In the genomic region with DNA sequence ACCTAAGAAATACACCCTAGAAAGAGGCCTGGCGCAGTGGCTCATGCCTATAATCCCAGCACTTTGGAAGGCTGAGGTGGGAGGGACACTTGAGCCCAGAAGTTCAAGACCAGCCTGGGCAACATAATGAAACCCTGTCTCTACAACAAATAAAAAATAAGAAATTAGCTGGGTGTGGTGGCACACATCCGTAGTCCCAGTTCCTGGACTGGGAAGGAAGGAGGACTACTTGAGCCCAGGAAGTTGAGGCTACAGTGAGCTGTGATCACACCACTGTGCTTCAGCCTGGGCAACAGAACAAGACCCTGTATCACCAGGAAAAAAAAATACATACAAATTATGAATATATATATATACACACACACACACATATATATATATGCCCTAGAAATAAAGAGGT, we compare ENCODE assay signal across 33 cellular contexts.
"Had no signal": no experiment of that assay in that cellular context is flagged by ENCODE, and none has a peak within 500 bp of the region (broad histone marks: within the 10 kb centered on the region; RNA-seq: fewer than 3 reads in every experiment).

No MANE protein-coding gene starts in this region.

- H3K27ac Mint-ChIP-seq: activated CD8-positive, alpha-beta memory T cell treated with anti-CD3 and anti-CD28 coated beads, Interleukin-2, amount 10 ng/mL, durations not matched to agents 7 days and 5 days; activated CD8-positive, alpha-beta T cell treated with anti-CD3 and anti-CD28 coated beads for 36 hours; activated naive CD4-positive, alpha-beta T cell treated with anti-CD3 and anti-CD28 coated beads for 36 hours; activated naive CD8-positive, alpha-beta T cell treated with anti-CD3 and anti-CD28 coated beads for 36 hours; activated naive CD8-positive, alpha-beta T cell treated with anti-CD3 and anti-CD28 coated beads, Interleukin-2, amount 50 U/mL, for 24 hours; activated T-helper 1 cell treated with anti-CD3 and anti-CD28 coated beads, Interleukin-12 subunit alpha, Interleukin-12 subunit beta, Interleukin-2, Interleukin-4 antibody, amounts not matched to agents 30 ng/mL and 10 ng/mL and 1 ng/mL, durations not matched to agents 14 hours and 24 hours and 36 hours had no signal

- ATAC-seq: activated CD4-positive, CD25-positive, alpha-beta regulatory T cell treated with anti-CD3 and anti-CD28 coated beads, Interleukin-2, amount 50 U/mL, for 24 hours; activated CD8-positive, alpha-beta memory T cell treated with anti-CD3 and anti-CD28 coated beads, Interleukin-2, amount 10 ng/mL, durations not matched to agents 7 days and 5 days; activated CD8-positive, alpha-beta T cell treated with anti-CD3 and anti-CD28 coated beads for 36 hours; activated naive CD8-positive, alpha-beta T cell treated with anti-CD3 and anti-CD28 coated beads, Interleukin-2, amount 50 U/mL, for 24 hours; body of pancreas; gastroesophageal sphincter; T-cell had no signal

- H3K27me3 ChIP-seq: adrenal gland, body of pancreas, esophagus squamous epithelium, gastroesophageal sphincter had no signal

- H3K4me1 ChIP-seq: body of pancreas had no signal

- H3K4me3 Mint-ChIP-seq: activated B cell treated with CpG ODN at 0.5 μM for 24 hours; activated CD8-positive, alpha-beta memory T cell treated with anti-CD3 and anti-CD28 coated beads, Interleukin-2, amount 10 ng/mL, durations not matched to agents 7 days and 5 days; activated CD8-positive, alpha-beta T cell treated with anti-CD3 and anti-CD28 coated beads for 36 hours; activated naive CD4-positive, alpha-beta T cell treated with anti-CD3 and anti-CD28 coated beads for 36 hours; activated naive CD4-positive, alpha-beta T cell treated with anti-CD3 and anti-CD28 coated beads, Interleukin-2, amount 50 U/mL, for 24 hours; activated naive CD8-positive, alpha-beta T cell treated with anti-CD3 and anti-CD28 coated beads for 36 hours; activated naive CD8-positive, alpha-beta T cell treated with anti-CD3 and anti-CD28 coated beads, Interleukin-2, amount 50 U/mL, for 24 hours; activated T-helper 1 cell treated with anti-CD3 and anti-CD28 coated beads, Interleukin-12 subunit alpha, Interleukin-12 subunit beta, Interleukin-2, Interleukin-4 antibody, amounts not matched to agents 30 ng/mL and 10 ng/mL and 1 ng/mL, durations not matched to agents 14 hours and 24 hours and 36 hours had no signal

- H3K9me3 ChIP-seq: adrenal gland, body of pancreas, esophagus squamous epithelium, gastroesophageal sphincter had no signal

- DNase-seq: activated B cell treated with CpG ODN at 0.5 μM for 24 hours; activated CD4-positive, alpha-beta T cell treated with anti-CD3 and anti-CD28 coated beads for 48 hours; activated CD4-positive, alpha-beta T cell treated with anti-CD3 and anti-CD28 coated beads, Interleukin-2, amount 50 U/mL, for 1 hour; activated CD4-positive, alpha-beta T cell treated with anti-CD3 and anti-CD28 coated beads, Interleukin-2, amount 50 U/mL, for 48 hours; activated CD8-positive, alpha-beta memory T cell treated with anti-CD3 and anti-CD28 coated beads, Interleukin-2, amount 10 ng/mL, durations not matched to agents 7 days and 5 days; activated CD8-positive, alpha-beta memory T cell treated with anti-CD3 and anti-CD28 coated beads, Interleukin-2, amount 50 U/mL, for 4 hours; activated CD8-positive, alpha-beta T cell treated with anti-CD3 and anti-CD28 coated beads for 36 hours; activated effector memory CD4-positive, alpha-beta T cell treated with anti-CD3 and anti-CD28 coated beads, Interleukin-2, amount 50 U/mL, for 16 hours; activated naive CD4-positive, alpha-beta T cell treated with anti-CD3 and anti-CD28 coated beads for 36 hours; activated naive CD8-positive, alpha-beta T cell treated with anti-CD3 and anti-CD28 coated beads for 36 hours; activated naive CD8-positive, alpha-beta T cell treated with anti-CD3 and anti-CD28 coated beads, Interleukin-2, amount 50 U/mL, for 24 hours; activated T-cell treated with anti-CD3 and anti-CD28 coated beads, Interleukin-2, amount 50 U/mL, for 1 hour; activated T-cell treated with anti-CD3 and anti-CD28 coated beads, Interleukin-2, amount 50 U/mL, for 48 hours; adrenal gland; amygdala; aorta; body of pancreas; caudate nucleus; cortex of kidney; effector CD8-positive, alpha-beta T cell; esophagus squamous epithelium; foreskin melanocyte; head of caudate nucleus; T-cell; T-helper 9 cell; WERI-Rb-1 had no signal

- H3K9me3 Mint-ChIP-seq: activated B cell treated with CpG ODN at 0.5 μM for 24 hours; activated CD8-positive, alpha-beta T cell treated with anti-CD3 and anti-CD28 coated beads for 36 hours; activated naive CD4-positive, alpha-beta T cell treated with anti-CD3 and anti-CD28 coated beads for 36 hours; activated naive CD4-positive, alpha-beta T cell treated with anti-CD3 and anti-CD28 coated beads, Interleukin-2, amount 50 U/mL, for 24 hours; activated naive CD8-positive, alpha-beta T cell treated with anti-CD3 and anti-CD28 coated beads for 36 hours; activated naive CD8-positive, alpha-beta T cell treated with anti-CD3 and anti-CD28 coated beads, Interleukin-2, amount 50 U/mL, for 24 hours; activated T-helper 1 cell treated with anti-CD3 and anti-CD28 coated beads, Interleukin-12 subunit alpha, Interleukin-12 subunit beta, Interleukin-2, Interleukin-4 antibody, amounts not matched to agents 30 ng/mL and 10 ng/mL and 1 ng/mL, durations not matched to agents 14 hours and 24 hours and 36 hours; activated T-helper 2 cell treated with anti-CD3 and anti-CD28 coated beads, Interferon-gamma antibody, Interleukin-2, Interleukin-4, amounts not matched to agents 10 μg/mL and 5 μg/mL and 100 μg/mL, durations not matched to agents 14 hours and 24 hours and 36 hours; T-cell; T-helper 1 cell treated with Interleukin-12 subunit alpha and Interleukin-12 subunit beta and Interleukin-4 antibody, amounts not matched to agents 30 μg/mL and 1 μg/mL, for 36 hours had no signal

- H3K4me3 ChIP-seq: adrenal gland, body of pancreas, esophagus squamous epithelium, gastroesophageal sphincter had no signal

- H3K27ac ChIP-seq: adrenal gland, body of pancreas, epithelial cell of prostate, esophagus squamous epithelium, gastroesophageal sphincter, WERI-Rb-1 had no signal

- H3K27me3 Mint-ChIP-seq: activated B cell treated with CpG ODN at 0.5 μM for 24 hours; activated CD8-positive, alpha-beta memory T cell treated with anti-CD3 and anti-CD28 coated beads, Interleukin-2, amount 10 ng/mL, durations not matched to agents 7 days and 5 days; activated CD8-positive, alpha-beta T cell treated with anti-CD3 and anti-CD28 coated beads for 36 hours; activated naive CD4-positive, alpha-beta T cell treated with anti-CD3 and anti-CD28 coated beads, Interleukin-2, amount 50 U/mL, for 24 hours; activated naive CD8-positive, alpha-beta T cell treated with anti-CD3 and anti-CD28 coated beads for 36 hours; activated naive CD8-positive, alpha-beta T cell treated with anti-CD3 and anti-CD28 coated beads, Interleukin-2, amount 50 U/mL, for 24 hours; T-cell had no signal
